In the genomic region with DNA sequence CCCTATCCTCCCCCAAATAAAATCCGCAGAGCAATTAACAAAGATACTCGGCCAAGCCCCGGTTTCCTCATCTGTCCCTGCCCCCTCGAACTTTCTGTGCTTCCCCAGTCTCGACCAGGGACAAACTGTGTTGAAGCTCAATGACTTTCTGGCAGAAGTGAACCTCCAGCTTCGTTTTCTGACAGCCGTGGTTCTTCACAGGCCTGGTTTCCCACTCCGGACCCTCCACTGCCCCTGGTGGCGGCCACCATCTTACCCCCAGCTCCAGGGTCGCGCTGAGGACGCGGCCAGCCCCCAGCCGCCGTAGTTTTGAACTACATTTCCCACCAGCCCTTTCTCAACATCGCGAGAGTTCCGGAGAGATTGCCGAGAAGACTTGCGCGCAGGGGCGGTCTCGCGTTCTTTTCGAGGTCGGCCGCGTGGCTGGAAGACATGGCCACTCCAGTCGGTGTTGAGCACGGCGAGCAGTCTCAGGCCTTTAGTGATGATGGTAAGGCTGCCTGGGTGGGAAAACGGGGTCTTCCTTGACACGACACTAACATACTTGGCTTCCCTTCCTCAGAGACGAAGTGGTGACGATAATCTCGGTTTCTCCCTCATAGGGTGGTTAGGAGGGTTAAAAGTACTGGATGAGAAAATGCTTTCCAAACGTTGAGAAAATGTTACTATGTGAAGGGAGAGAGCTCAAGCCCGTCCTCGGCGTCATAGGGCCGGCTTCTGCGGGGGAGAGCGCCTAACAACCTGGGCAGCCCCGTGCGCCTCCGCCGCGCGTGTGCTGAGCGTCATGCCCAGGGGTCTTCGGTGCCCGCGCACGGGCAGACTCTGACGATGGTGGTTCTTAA, we compare ENCODE assay signal across 1 cellular context.
TF ChIP-seq lines count a peak whose summit lies in the region.

No MANE protein-coding gene starts in this region.

TF ChIP-seq in HepG2, 621 proteins besides CTCF, POLR2A, EP300 and RAD21 (continues in another document):
- TF ChIP-seq, protein P1, sequence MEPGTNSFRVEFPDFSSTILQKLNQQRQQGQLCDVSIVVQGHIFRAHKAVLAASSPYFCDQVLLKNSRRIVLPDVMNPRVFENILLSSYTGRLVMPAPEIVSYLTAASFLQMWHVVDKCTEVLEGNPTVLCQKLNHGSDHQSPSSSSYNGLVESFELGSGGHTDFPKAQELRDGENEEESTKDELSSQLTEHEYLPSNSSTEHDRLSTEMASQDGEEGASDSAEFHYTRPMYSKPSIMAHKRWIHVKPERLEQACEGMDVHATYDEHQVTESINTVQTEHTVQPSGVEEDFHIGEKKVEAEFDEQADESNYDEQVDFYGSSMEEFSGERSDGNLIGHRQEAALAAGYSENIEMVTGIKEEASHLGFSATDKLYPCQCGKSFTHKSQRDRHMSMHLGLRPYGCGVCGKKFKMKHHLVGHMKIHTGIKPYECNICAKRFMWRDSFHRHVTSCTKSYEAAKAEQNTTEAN (CRISPR knock-in tag; conservative IDR thresholded peaks at IDR 0.05): no peak
- TF ChIP-seq, protein P2, sequence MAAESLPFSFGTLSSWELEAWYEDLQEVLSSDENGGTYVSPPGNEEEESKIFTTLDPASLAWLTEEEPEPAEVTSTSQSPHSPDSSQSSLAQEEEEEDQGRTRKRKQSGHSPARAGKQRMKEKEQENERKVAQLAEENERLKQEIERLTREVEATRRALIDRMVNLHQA (CRISPR knock-in tag; IDR thresholded peaks at IDR 0.05): no peak
- TF ChIP-seq HES4 (CRISPR knock-in tag; IDR thresholded peaks at IDR 0.05; ENCODE audit: borderline replicate concordance) (peak; percentile 89), POLR2AphosphoS5 (IDR thresholded peaks at IDR 0.05; ENCODE audit: low read depth, low read length) (peak; percentile 99), THAP11 (CRISPR knock-in tag; IDR thresholded peaks at IDR 0.05) (peak; percentile 99), PRPF4 (IDR thresholded peaks at IDR 0.05; ENCODE audit: low read depth, low read length, poor library complexity, severe bottlenecking) (no peak), NR2C2 (CRISPR knock-in tag; IDR thresholded peaks at IDR 0.05; ENCODE audit: borderline replicate concordance) (peak; percentile 92), SIX1 (CRISPR knock-in tag; IDR thresholded peaks at IDR 0.05; ENCODE audit: borderline replicate concordance) (no peak; the same call in 1 of the 2 replicates), MIER3 (CRISPR knock-in tag; IDR thresholded peaks at IDR 0.05; ENCODE audit: borderline replicate concordance) (peak; percentile 95; the same call in 1 of the 2 replicates), ZNF160 (CRISPR knock-in tag; IDR thresholded peaks at IDR 0.05) (no peak; the same call in 1 of the 2 replicates), RBM39 (IDR thresholded peaks at IDR 0.05; ENCODE audit: low read depth, low read length, poor library complexity, severe bottlenecking) (peak; percentile 66), ZNF274 (CRISPR knock-in tag; IDR thresholded peaks at IDR 0.05) (peak; percentile 73; the same call in 1 of the 2 replicates), ZFP37 (CRISPR knock-in tag; IDR thresholded peaks at IDR 0.05; ENCODE audit: borderline replicate concordance) (no peak), FIP1L1 (IDR thresholded peaks at IDR 0.05; ENCODE audit: borderline replicate concordance, insufficient read depth, low read depth, low read length) (no peak), MAFF (IDR thresholded peaks at IDR 0.05; ENCODE audit: low read depth, low read length) (no peak), MEIS1 (CRISPR knock-in tag; IDR thresholded peaks at IDR 0.05; ENCODE audit: borderline replicate concordance) (peak; percentile 89), SP1 (IDR thresholded peaks at IDR 0.05) (peak; percentile 94), SP1 (CRISPR knock-in tag; IDR thresholded peaks at IDR 0.05) (peak; percentile 49; the same call in 1 of the 2 replicates), SKI (IDR thresholded peaks at IDR 0.05; ENCODE audit: partially characterized antibody) (no peak), ZZZ3 (CRISPR knock-in tag; IDR thresholded peaks at IDR 0.05; ENCODE audit: borderline replicate concordance) (no peak; the same call in 1 of the 2 replicates), ZNF180 (CRISPR knock-in tag; IDR thresholded peaks at IDR 0.05; ENCODE audit: borderline replicate concordance, low read depth) (no peak; the same call in 1 of the 2 replicates), NCOA5 (CRISPR knock-in tag; IDR thresholded peaks at IDR 0.05) (no peak), GATAD1 (CRISPR knock-in tag; IDR thresholded peaks at IDR 0.05) (peak; percentile 93), ZNF460 (CRISPR knock-in tag; IDR thresholded peaks at IDR 0.05; ENCODE audit: borderline replicate concordance) (no peak), ZNF251 (CRISPR knock-in tag; IDR thresholded peaks at IDR 0.05) (peak; percentile 87; the same call in 1 of the 2 replicates), FOXA3 (CRISPR knock-in tag; IDR thresholded peaks at IDR 0.05) (peak; percentile 80), ZSCAN9 (CRISPR knock-in tag; IDR thresholded peaks at IDR 0.05; ENCODE audit: borderline replicate concordance) (no peak), ETV5 (CRISPR knock-in tag; IDR thresholded peaks at IDR 0.05; ENCODE audit: borderline replicate concordance) (peak; percentile 68), ZNF792 (CRISPR knock-in tag; IDR thresholded peaks at IDR 0.05) (peak; percentile 90; the same call in 1 of the 2 replicates), MAF1 (CRISPR knock-in tag; IDR thresholded peaks at IDR 0.05; ENCODE audit: borderline replicate concordance) (no peak), GFI1 (CRISPR knock-in tag; IDR thresholded peaks at IDR 0.05; ENCODE audit: borderline replicate concordance) (peak; percentile 49; the same call in 1 of the 2 replicates), KDM1A (CRISPR knock-in tag; IDR thresholded peaks at IDR 0.05) (no peak; the same call in 1 of the 2 replicates), KDM3A (CRISPR knock-in tag; IDR thresholded peaks at IDR 0.05; ENCODE audit: low read depth) (peak; percentile 77; the same call in 1 of the 2 replicates)
- TF ChIP-seq, protein P3, sequence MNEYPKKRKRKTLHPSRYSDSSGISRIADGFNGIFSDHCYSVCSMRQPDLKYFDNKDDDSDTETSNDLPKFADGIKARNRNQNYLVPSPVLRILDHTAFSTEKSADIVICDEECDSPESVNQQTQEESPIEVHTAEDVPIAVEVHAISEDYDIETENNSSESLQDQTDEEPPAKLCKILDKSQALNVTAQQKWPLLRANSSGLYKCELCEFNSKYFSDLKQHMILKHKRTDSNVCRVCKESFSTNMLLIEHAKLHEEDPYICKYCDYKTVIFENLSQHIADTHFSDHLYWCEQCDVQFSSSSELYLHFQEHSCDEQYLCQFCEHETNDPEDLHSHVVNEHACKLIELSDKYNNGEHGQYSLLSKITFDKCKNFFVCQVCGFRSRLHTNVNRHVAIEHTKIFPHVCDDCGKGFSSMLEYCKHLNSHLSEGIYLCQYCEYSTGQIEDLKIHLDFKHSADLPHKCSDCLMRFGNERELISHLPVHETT (CRISPR knock-in tag; conservative IDR thresholded peaks at IDR 0.05): no peak; the same call in 1 of the 2 replicates
- TF ChIP-seq, protein P4, sequence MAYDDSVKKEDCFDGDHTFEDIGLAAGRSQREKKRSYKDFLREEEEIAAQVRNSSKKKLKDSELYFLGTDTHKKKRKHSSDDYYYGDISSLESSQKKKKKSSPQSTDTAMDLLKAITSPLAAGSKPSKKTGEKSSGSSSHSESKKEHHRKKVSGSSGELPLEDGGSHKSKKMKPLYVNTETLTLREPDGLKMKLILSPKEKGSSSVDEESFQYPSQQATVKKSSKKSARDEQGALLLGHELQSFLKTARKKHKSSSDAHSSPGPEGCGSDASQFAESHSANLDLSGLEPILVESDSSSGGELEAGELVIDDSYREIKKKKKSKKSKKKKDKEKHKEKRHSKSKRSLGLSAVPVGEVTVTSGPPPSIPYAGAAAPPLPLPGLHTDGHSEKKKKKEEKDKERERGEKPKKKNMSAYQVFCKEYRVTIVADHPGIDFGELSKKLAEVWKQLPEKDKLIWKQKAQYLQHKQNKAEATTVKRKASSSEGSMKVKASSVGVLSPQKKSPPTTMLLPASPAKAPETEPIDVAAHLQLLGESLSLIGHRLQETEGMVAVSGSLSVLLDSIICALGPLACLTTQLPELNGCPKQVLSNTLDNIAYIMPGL (CRISPR knock-in tag; IDR thresholded peaks at IDR 0.05; ENCODE audit: borderline replicate concordance in 1 of 2, low read depth in 1 of 2): peak; percentile 98 to 99
- TF ChIP-seq, protein P5, sequence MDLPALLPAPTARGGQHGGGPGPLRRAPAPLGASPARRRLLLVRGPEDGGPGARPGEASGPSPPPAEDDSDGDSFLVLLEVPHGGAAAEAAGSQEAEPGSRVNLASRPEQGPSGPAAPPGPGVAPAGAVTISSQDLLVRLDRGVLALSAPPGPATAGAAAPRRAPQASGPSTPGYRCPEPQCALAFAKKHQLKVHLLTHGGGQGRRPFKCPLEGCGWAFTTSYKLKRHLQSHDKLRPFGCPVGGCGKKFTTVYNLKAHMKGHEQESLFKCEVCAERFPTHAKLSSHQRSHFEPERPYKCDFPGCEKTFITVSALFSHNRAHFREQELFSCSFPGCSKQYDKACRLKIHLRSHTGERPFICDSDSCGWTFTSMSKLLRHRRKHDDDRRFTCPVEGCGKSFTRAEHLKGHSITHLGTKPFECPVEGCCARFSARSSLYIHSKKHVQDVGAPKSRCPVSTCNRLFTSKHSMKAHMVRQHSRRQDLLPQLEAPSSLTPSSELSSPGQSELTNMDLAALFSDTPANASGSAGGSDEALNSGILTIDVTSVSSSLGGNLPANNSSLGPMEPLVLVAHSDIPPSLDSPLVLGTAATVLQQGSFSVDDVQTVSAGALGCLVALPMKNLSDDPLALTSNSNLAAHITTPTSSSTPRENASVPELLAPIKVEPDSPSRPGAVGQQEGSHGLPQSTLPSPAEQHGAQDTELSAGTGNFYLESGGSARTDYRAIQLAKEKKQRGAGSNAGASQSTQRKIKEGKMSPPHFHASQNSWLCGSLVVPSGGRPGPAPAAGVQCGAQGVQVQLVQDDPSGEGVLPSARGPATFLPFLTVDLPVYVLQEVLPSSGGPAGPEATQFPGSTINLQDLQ (CRISPR knock-in tag; IDR thresholded peaks at IDR 0.05): peak; percentile 69; the same call in 1 of the 2 replicates
- TF ChIP-seq, protein P6, sequence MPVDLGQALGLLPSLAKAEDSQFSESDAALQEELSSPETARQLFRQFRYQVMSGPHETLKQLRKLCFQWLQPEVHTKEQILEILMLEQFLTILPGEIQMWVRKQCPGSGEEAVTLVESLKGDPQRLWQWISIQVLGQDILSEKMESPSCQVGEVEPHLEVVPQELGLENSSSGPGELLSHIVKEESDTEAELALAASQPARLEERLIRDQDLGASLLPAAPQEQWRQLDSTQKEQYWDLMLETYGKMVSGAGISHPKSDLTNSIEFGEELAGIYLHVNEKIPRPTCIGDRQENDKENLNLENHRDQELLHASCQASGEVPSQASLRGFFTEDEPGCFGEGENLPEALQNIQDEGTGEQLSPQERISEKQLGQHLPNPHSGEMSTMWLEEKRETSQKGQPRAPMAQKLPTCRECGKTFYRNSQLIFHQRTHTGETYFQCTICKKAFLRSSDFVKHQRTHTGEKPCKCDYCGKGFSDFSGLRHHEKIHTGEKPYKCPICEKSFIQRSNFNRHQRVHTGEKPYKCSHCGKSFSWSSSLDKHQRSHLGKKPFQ (CRISPR knock-in tag; IDR thresholded peaks at IDR 0.05; ENCODE audit: insufficient replicate concordance): no peak
- TF ChIP-seq, protein P7, sequence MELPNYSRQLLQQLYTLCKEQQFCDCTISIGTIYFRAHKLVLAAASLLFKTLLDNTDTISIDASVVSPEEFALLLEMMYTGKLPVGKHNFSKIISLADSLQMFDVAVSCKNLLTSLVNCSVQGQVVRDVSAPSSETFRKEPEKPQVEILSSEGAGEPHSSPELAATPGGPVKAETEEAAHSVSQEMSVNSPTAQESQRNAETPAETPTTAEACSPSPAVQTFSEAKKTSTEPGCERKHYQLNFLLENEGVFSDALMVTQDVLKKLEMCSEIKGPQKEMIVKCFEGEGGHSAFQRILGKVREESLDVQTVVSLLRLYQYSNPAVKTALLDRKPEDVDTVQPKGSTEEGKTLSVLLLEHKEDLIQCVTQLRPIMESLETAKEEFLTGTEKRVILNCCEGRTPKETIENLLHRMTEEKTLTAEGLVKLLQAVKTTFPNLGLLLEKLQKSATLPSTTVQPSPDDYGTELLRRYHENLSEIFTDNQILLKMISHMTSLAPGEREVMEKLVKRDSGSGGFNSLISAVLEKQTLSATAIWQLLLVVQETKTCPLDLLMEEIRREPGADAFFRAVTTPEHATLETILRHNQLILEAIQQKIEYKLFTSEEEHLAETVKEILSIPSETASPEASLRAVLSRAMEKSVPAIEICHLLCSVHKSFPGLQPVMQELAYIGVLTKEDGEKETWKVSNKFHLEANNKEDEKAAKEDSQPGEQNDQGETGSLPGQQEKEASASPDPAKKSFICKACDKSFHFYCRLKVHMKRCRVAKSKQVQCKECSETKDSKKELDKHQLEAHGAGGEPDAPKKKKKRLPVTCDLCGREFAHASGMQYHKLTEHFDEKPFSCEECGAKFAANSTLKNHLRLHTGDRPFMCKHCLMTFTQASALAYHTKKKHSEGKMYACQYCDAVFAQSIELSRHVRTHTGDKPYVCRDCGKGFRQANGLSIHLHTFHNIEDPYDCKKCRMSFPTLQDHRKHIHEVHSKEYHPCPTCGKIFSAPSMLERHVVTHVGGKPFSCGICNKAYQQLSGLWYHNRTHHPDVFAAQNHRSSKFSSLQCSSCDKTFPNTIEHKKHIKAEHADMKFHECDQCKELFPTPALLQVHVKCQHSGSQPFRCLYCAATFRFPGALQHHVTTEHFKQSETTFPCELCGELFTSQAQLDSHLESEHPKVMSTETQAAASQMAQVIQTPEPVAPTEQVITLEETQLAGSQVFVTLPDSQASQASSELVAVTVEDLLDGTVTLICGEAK (IDR thresholded peaks at IDR 0.05): no peak
- TF ChIP-seq, protein P7 (CRISPR knock-in tag; IDR thresholded peaks at IDR 0.05): peak; percentile 70
